Comparison of ENCODE assay signal across 10 cellular contexts in the genomic region with DNA sequence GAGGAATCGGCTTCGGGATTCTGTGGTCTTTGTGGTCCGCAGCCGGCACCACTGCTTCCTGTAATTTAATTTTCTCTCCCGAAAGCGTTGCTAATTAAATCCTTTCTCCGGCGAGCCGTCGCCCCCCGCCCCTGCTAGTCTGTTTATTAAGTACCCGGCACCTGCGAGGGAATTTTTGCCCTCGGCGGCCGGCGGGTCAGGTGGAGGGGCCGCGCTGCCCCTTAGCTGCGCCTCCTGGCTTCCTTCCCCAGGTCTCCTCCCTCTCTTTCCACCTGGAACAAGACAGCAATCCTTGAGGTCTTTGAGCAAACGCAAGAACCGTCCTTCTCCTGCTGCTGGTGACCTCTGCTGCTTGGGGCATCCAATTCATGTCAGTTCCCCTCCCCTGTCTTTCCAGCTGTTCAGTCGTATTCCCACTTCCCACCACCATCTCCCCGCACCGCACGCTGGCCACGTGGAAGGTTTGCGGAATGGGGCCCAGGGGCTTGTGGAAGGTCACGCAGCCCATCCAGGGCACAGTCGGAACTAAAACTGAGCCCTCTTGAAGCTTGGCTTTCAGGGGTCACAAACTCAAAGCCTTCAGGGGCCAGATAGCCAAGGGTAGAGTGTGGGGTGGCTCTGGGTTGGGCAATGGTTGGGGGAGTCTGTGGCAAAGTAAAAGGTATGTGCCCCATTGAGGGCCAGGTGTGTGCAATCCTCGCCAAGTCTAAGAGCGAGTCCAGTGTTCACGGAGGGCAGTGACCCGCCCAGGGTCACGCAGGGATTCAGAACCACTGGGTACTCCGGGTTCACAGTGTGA. TPM values are rescaled to one million over a fixed set of nuclear protein-coding genes. Genes with fewer than 3 reads are reported as not detected.
DNase-seq lines count a peak whose midpoint lies in the region; ATAC-seq, FAIRE-seq and TF ChIP-seq lines count a peak whose summit lies in the region.
"Had no signal": no experiment of that assay in that cellular context is flagged by ENCODE, and none has a peak within 500 bp of the region (broad histone marks: within the 10 kb centered on the region; RNA-seq: fewer than 3 reads in every experiment).

No MANE protein-coding gene starts in this region.

- no peak overlapping the region for H3K9ac ChIP-seq in adipocyte (ENCODE audit: low read length)

- H3K4me3 ChIP-seq in adipocyte (ENCODE audit: low read length), result peak overlapping the region; percentile 78
- H3K4me3 ChIP-seq in lower lobe of right lung, result peak overlapping the region; percentile 51
- H3K4me3 ChIP-seq in tibial artery, result peak overlapping the region; percentile 46 to 56

- H3K9me3 ChIP-seq in adipocyte (ENCODE audit: control insufficient read depth, low read length) (no peaks in the 10 kb centered on the region), lower lobe of right lung (no peaks in the 10 kb centered on the region), tibial artery (no peaks in the 10 kb centered on the region)

- TF ChIP-seq CTCF in lower lobe of right lung (IDR thresholded peaks at IDR 0.05) (peak; percentile 8), tibial artery (IDR thresholded peaks at IDR 0.05) (no peak), D721Med (IDR thresholded peaks at IDR 0.05; ENCODE audit: insufficient read depth, missing control alignments) (no peak)

- intact Hi-C loops in lower lobe of right lung (cut with DNase I), result no loop called here
- intact Hi-C loops in tibial artery (cut with DNase I; ENCODE audit: low total_unique reads), result no loop called here

- peak overlapping the region; percentile 8 for H3K27ac Mint-ChIP-seq in activated T-cell treated with anti-CD3 and anti-CD28 coated beads, Interleukin-2, amount 50 U/mL, for 24 hours

- no peak for ATAC-seq in lower lobe of right lung
- no peak for ATAC-seq in HG03571 (IDR thresholded peaks at IDR 0.05; ENCODE audit: unreplicated experiment)
- ATAC-seq in GM18517 (IDR thresholded peaks at IDR 0.05; ENCODE audit: unreplicated experiment), result no peak

- H3K27me3 ChIP-seq in adipocyte (replicated peaks; ENCODE audit: control insufficient read depth, insufficient read depth, low read length), result peaks cover 51% of the 10 kb centered on the region
- H3K27me3 ChIP-seq in lower lobe of right lung (ENCODE audit: low read depth), result peaks cover 20% of the 10 kb centered on the region
- H3K27me3 ChIP-seq in tibial artery, result peaks cover 0 to 6% of the 10 kb centered on the region in 2 donors

- no peak for DNase-seq in activated T-cell treated with anti-CD3 and anti-CD28 coated beads, Interleukin-2, amount 50 U/mL, for 24 hours
- DNase-seq in activated T-cell treated with anti-CD3 and anti-CD28 coated beads for 4 hours (no peak), adipocyte (ENCODE audit: low read depth) (no peak), lower lobe of right lung (no peak), tibial artery (no peak), D721Med (ENCODE audit: insufficient read length, low spot score) (no peak)
- DNase-seq: GOT3, NCI-H2081 treated with DMSO at 0.1 percent for 48 hours had no signal

- H3K27ac ChIP-seq in lower lobe of right lung, result no peak overlapping the region
- no peak overlapping the region for H3K27ac ChIP-seq in tibial artery

- H3K27me3 Mint-ChIP-seq in activated T-cell treated with anti-CD3 and anti-CD28 coated beads, Interleukin-2, amount 50 U/mL, for 24 hours, result peaks cover 30% of the 10 kb centered on the region

- FAIRE-seq in D721Med (lab: Jason Lieb, UNC), result no peak

- peaks cover 40% of the 10 kb centered on the region for H3K4me1 Mint-ChIP-seq in activated T-cell treated with anti-CD3 and anti-CD28 coated beads, Interleukin-2, amount 50 U/mL, for 24 hours (ENCODE audit: low read depth)

- peak overlapping the region; percentile 64 for H3K4me3 Mint-ChIP-seq in activated T-cell treated with anti-CD3 and anti-CD28 coated beads, Interleukin-2, amount 50 U/mL, for 24 hours

- H3K4me1 ChIP-seq in adipocyte (ENCODE audit: control insufficient read depth, insufficient read depth, low read length), result peaks cover 22% of the 10 kb centered on the region
- H3K4me1 ChIP-seq in lower lobe of right lung, result peaks cover 29% of the 10 kb centered on the region
- peaks cover 0 to 25% (median 15%) of the 10 kb centered on the region in 4 donors for H3K4me1 ChIP-seq in tibial artery

- H3K36me3 ChIP-seq in adipocyte (ENCODE audit: control insufficient read depth, insufficient read depth, low read length, severe bottlenecking), result no peaks in the 10 kb centered on the region
- H3K36me3 ChIP-seq in lower lobe of right lung, result no peaks in the 10 kb centered on the region
- H3K36me3 ChIP-seq in tibial artery, result peaks cover 0 to 11% (median 10%) of the 10 kb centered on the region in 3 donors

- H3K9me3 Mint-ChIP-seq in activated T-cell treated with anti-CD3 and anti-CD28 coated beads, Interleukin-2, amount 50 U/mL, for 24 hours, result no peaks in the 10 kb centered on the region

- peaks cover 14% of the 10 kb centered on the region for H3K36me3 Mint-ChIP-seq in activated T-cell treated with anti-CD3 and anti-CD28 coated beads, Interleukin-2, amount 50 U/mL, for 24 hours (ENCODE audit: low read depth)

RNA-seq across cellular contexts. Expression of a gene that starts 16.1 kb away (rescaled TPM):
- not detected for total RNA-seq in lower lobe of right lung

RNA-seq across cellular contexts. Expression of a gene that starts 27.4 kb away (rescaled TPM):
- 28.4 TPM for total RNA-seq in lower lobe of right lung

RNA-seq across cellular contexts. Expression of a gene that starts 56.1 kb away (rescaled TPM):
- 0.27 TPM for total RNA-seq in lower lobe of right lung
